8 cellular contexts compared by ENCODE assay signal in genomic region chr5:116779846-116780245, GRCh38.
"Had no signal": no experiment of that assay in that cellular context is flagged by ENCODE, and none has a peak within 500 bp of the region (broad histone marks: within the 10 kb centered on the region; RNA-seq: fewer than 3 reads in every experiment).

No MANE protein-coding gene starts in this region.

- DNase-seq: GDM1, GF-D8 had no signal

- H3K4me3 ChIP-seq: GM12878 had no signal

- FAIRE-seq: G401.6, GM12878, GM12891, GM12892, GM18507, GM19239 had no signal
